10 cellular contexts compared by ENCODE assay signal in genomic region chr16:85751665-85752501, GRCh38. TPM values are rescaled to one million over a fixed set of nuclear protein-coding genes. Genes with fewer than 3 reads are reported as not detected.
DNase-seq lines count a peak whose midpoint lies in the region; ATAC-seq and TF ChIP-seq lines count a peak whose summit lies in the region.
"Had no signal": no experiment of that assay in that cellular context is flagged by ENCODE, and none has a peak within 500 bp of the region (broad histone marks: within the 10 kb centered on the region; RNA-seq: fewer than 3 reads in every experiment).

No MANE protein-coding gene starts in this region.

- H3K36me3 Mint-ChIP-seq in activated CD8-positive, alpha-beta T cell treated with anti-CD3 and anti-CD28 coated beads for 36 hours (ENCODE audit: low read depth): no peaks in the 10 kb centered on the region
- H3K36me3 Mint-ChIP-seq in activated CD8-positive, alpha-beta T cell treated with anti-CD3 and anti-CD28 coated beads, Interleukin-2, amount 10 ng/mL, durations not matched to agents 7 days and 5 days (ENCODE audit: low read depth): no peaks in the 10 kb centered on the region

- POLR2A ChIA-PET in activated CD8-positive, alpha-beta T cell treated with anti-CD3 and anti-CD28 coated beads for 36 hours (lab: Charles Lee): interaction anchor here (1.4 kb wide), 1 partner anchor 26 kb away, joined by 3 read pairs; no protein-coding TSS in a partner anchor
- POLR2A ChIA-PET in activated CD8-positive, alpha-beta T cell treated with anti-CD3 and anti-CD28 coated beads, Interleukin-2, amount 10 ng/mL, durations not matched to agents 7 days and 5 days (lab: Charles Lee): no interaction called here

- intact Hi-C loops in activated CD8-positive, alpha-beta T cell treated with anti-CD3 and anti-CD28 coated beads for 36 hours (cut with micrococcal nuclease): no loop called here
- intact Hi-C loops in spleen (cut with DNase I; ENCODE audit: low total_unique reads): no loop called here

- DNase-seq in activated CD8-positive, alpha-beta T cell treated with anti-CD3 and anti-CD28 coated beads for 36 hours: no peak
- DNase-seq in activated CD8-positive, alpha-beta T cell treated with anti-CD3 and anti-CD28 coated beads, Interleukin-2, amount 10 ng/mL, durations not matched to agents 7 days and 5 days: no peak
- DNase-seq in NCI-H226 (peak; percentile 65), epithelial cell of prostate (ENCODE audit: low read depth, low spot score) (peak; percentile 69), spleen (no peak), occipital lobe (lab: John Stamatoyannopoulos, UW) (no peak), retina (no peak)

- no peak for TF ChIP-seq CTCF in activated CD8-positive, alpha-beta T cell treated with anti-CD3 and anti-CD28 coated beads for 36 hours (IDR thresholded peaks at IDR 0.05)
- no peak for TF ChIP-seq CTCF in spleen (IDR thresholded peaks at IDR 0.05 in 8 of 11, conservative IDR thresholded peaks at IDR 0.05 in 3 of 11)

- H3K4me1 Mint-ChIP-seq in activated CD8-positive, alpha-beta T cell treated with anti-CD3 and anti-CD28 coated beads for 36 hours (ENCODE audit: low read depth): peaks cover 19% of the 10 kb centered on the region
- H3K4me1 Mint-ChIP-seq in activated CD8-positive, alpha-beta T cell treated with anti-CD3 and anti-CD28 coated beads, Interleukin-2, amount 10 ng/mL, durations not matched to agents 7 days and 5 days (ENCODE audit: low read depth): peaks cover 14% of the 10 kb centered on the region

- H3K27ac ChIP-seq in epithelial cell of prostate: peak overlapping the region; percentile 100
- H3K27ac ChIP-seq in spleen: peak overlapping the region in 4 of 8 donors; percentile 34 to 87 (median 82)

- peak overlapping the region in 6 of 8 donors; percentile 66 to 82 (median 71) for H3K4me3 ChIP-seq in spleen

- CTCF ChIA-PET in activated CD8-positive, alpha-beta T cell treated with anti-CD3 and anti-CD28 coated beads for 36 hours (lab: Charles Lee): interaction anchor here (1.4 kb wide), 1 partner anchor 92 kb away, joined by 4 read pairs; no protein-coding TSS in a partner anchor
- CTCF ChIA-PET in activated CD8-positive, alpha-beta T cell treated with anti-CD3 and anti-CD28 coated beads, Interleukin-2, amount 10 ng/mL, durations not matched to agents 7 days and 5 days (lab: Charles Lee): no interaction called here

- H3K9me3 Mint-ChIP-seq in activated CD8-positive, alpha-beta T cell treated with anti-CD3 and anti-CD28 coated beads for 36 hours: no peaks in the 10 kb centered on the region
- H3K9me3 Mint-ChIP-seq in activated CD8-positive, alpha-beta T cell treated with anti-CD3 and anti-CD28 coated beads, Interleukin-2, amount 10 ng/mL, durations not matched to agents 7 days and 5 days (ENCODE audit: insufficient read depth): no peaks in the 10 kb centered on the region
- H3K9me3 Mint-ChIP-seq: activated CD4-positive, alpha-beta T cell treated with anti-CD3 and anti-CD28 coated beads, Interleukin-2, amount 10 ng/mL, durations not matched to agents 24 days and 14 days had no signal

- 29 to 43% (median 41%) methylated on average over 8 to 15 of the region's 15 CpGs for WGBS in spleen, 5 donors

- no peaks in the 10 kb centered on the region for H3K9me3 ChIP-seq in spleen

- TF ChIP-seq POLR2A in spleen (IDR thresholded peaks at IDR 0.05): no peak

- peak; percentile 25 for ATAC-seq in activated CD8-positive, alpha-beta T cell treated with anti-CD3 and anti-CD28 coated beads for 36 hours
- no peak for ATAC-seq in activated CD8-positive, alpha-beta T cell treated with anti-CD3 and anti-CD28 coated beads, Interleukin-2, amount 10 ng/mL, durations not matched to agents 7 days and 5 days
- no peak for ATAC-seq in HG03196 (IDR thresholded peaks at IDR 0.05; ENCODE audit: unreplicated experiment)

- H3K4me1 ChIP-seq in spleen: peaks cover 29 to 98% (median 86%) of the 10 kb centered on the region in 6 donors

- no peak overlapping the region for H3K4me3 Mint-ChIP-seq in activated CD8-positive, alpha-beta T cell treated with anti-CD3 and anti-CD28 coated beads for 36 hours
- no peak overlapping the region for H3K4me3 Mint-ChIP-seq in activated CD8-positive, alpha-beta T cell treated with anti-CD3 and anti-CD28 coated beads, Interleukin-2, amount 10 ng/mL, durations not matched to agents 7 days and 5 days
- H3K4me3 Mint-ChIP-seq: activated CD4-positive, alpha-beta T cell treated with anti-CD3 and anti-CD28 coated beads, Interleukin-2, amount 10 ng/mL, durations not matched to agents 24 days and 14 days had no signal

- H3K27ac Mint-ChIP-seq in activated CD8-positive, alpha-beta T cell treated with anti-CD3 and anti-CD28 coated beads for 36 hours: no peak overlapping the region
- H3K27ac Mint-ChIP-seq in activated CD8-positive, alpha-beta T cell treated with anti-CD3 and anti-CD28 coated beads, Interleukin-2, amount 10 ng/mL, durations not matched to agents 7 days and 5 days: no peak overlapping the region
- H3K27ac Mint-ChIP-seq: activated CD4-positive, alpha-beta T cell treated with anti-CD3 and anti-CD28 coated beads, Interleukin-2, amount 10 ng/mL, durations not matched to agents 24 days and 14 days; progenitor cell of endocrine pancreas had no signal

- H3K36me3 ChIP-seq in spleen: no peaks in the 10 kb centered on the region

- H3K27me3 Mint-ChIP-seq in activated CD8-positive, alpha-beta T cell treated with anti-CD3 and anti-CD28 coated beads for 36 hours: peaks cover 29% of the 10 kb centered on the region
- H3K27me3 Mint-ChIP-seq in activated CD8-positive, alpha-beta T cell treated with anti-CD3 and anti-CD28 coated beads, Interleukin-2, amount 10 ng/mL, durations not matched to agents 7 days and 5 days (ENCODE audit: low read depth): peaks cover 28% of the 10 kb centered on the region

- H3K27me3 ChIP-seq in spleen (replicated peaks in 1 of 7): peaks cover 0 to 51% (median 15%) of the 10 kb centered on the region in 7 donors

RNA-seq across cellular contexts. Expression of gene C16orf74, which starts 1.0 kb away (rescaled TPM):
- 1 to 10 TPM; 1.1 to 1.4 TPM for total RNA-seq in activated CD8-positive, alpha-beta T cell treated with anti-CD3 and anti-CD28 coated beads for 36 hours
- total RNA-seq in activated CD8-positive, alpha-beta T cell treated with anti-CD3 and anti-CD28 coated beads, Interleukin-2, amount 10 ng/mL, durations not matched to agents 7 days and 5 days: under 1 TPM; 0.21 TPM
- 10 to 100 TPM; 12.1 to 31.1 (median 14.9) TPM for total RNA-seq in spleen
- 100 to 1,000 TPM in 1 of 3 donors, 10 to 100 TPM in 2; 38.0 to 107 (median 73.4) TPM for polyA plus RNA-seq in spleen
- 1.6 TPM for total RNA-seq in occipital lobe

RNA-seq across cellular contexts. Expression of gene EMC8, which starts 47.5 kb away (rescaled TPM):
- total RNA-seq in activated CD8-positive, alpha-beta T cell treated with anti-CD3 and anti-CD28 coated beads for 36 hours: 10 to 100 TPM; 32.4 to 38.6 TPM
- 10 to 100 TPM; 33.3 to 43.0 TPM for total RNA-seq in activated CD8-positive, alpha-beta T cell treated with anti-CD3 and anti-CD28 coated beads, Interleukin-2, amount 10 ng/mL, durations not matched to agents 7 days and 5 days
- 10 to 100 TPM; 22.6 to 43.0 (median 31.1) TPM for total RNA-seq in spleen
- polyA plus RNA-seq in spleen: 10 to 100 TPM; 10.1 to 14.9 (median 10.6) TPM
- 15.0 TPM for total RNA-seq in occipital lobe

RNA-seq across cellular contexts. Expression of gene COX4I1, which starts 47.6 kb away (rescaled TPM):
- total RNA-seq in activated CD8-positive, alpha-beta T cell treated with anti-CD3 and anti-CD28 coated beads for 36 hours: 100 to 1,000 TPM; 515 to 543 TPM
- 100 to 1,000 TPM; 505 to 520 TPM for total RNA-seq in activated CD8-positive, alpha-beta T cell treated with anti-CD3 and anti-CD28 coated beads, Interleukin-2, amount 10 ng/mL, durations not matched to agents 7 days and 5 days
- total RNA-seq in spleen: 100 to 1,000 TPM; 348 to 464 (median 412) TPM
- polyA plus RNA-seq in spleen: 1,000 to 10,000 TPM in 2 of 3 donors, 100 to 1,000 TPM in 1; 904 to 1,132 (median 1,034) TPM
- total RNA-seq in occipital lobe: 201 TPM

Comparison
In these comparisons a context has a peak if more than half of its experiments do, and no peak if none do; other contexts are left out.
1. DNase-seq: peak in NCI-H226 (single experiment) and epithelial cell of prostate (single experiment); none in activated CD8-positive, alpha-beta T cell treated with anti-CD3 and anti-CD28 coated beads for 36 hours (single experiment), activated CD8-positive, alpha-beta T cell treated with anti-CD3 and anti-CD28 coated beads, Interleukin-2, amount 10 ng/mL, durations not matched to agents 7 days and 5 days (single experiment), spleen (single experiment), occipital lobe (single experiment) and retina (single experiment).